Comparison of ENCODE assay signal across 12 cellular contexts in the genomic region with DNA sequence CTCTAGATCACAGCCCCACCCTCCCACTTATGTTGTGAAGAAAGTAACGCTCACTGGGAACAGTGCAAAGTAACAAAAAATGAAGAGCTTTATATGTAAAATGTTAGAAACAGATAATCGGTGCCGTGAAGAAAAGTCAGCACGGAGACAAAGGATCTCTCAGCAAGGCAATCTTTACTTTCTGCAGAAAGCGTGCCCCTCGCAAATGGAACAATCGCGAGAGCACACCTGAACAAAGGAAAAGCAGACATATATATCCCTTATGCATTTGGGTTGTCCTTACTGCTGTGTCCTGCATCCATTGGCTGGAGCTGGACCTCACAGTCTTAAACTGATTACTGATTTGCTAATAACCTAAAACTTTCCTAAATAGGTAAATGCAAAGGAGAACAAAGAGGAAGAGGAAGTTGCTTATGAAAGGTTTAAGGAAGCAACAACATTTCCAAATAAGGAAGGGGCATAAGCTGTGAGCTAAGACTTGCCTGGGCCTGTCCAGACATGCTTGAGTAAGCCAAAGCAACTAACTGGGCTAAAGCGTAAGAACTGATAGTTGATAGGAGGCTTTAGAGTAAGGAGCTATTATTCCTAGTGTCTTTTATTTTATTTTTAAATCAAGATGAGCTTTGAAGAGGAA.
DNase-seq lines count a peak whose midpoint lies in the region; ATAC-seq and TF ChIP-seq lines count a peak whose summit lies in the region.
"Had no signal": no experiment of that assay in that cellular context is flagged by ENCODE, and none has a peak within 500 bp of the region (broad histone marks: within the 10 kb centered on the region; RNA-seq: fewer than 3 reads in every experiment).

No MANE protein-coding gene starts in this region.

- H3K4me3 Mint-ChIP-seq in WTC11: no peak overlapping the region

- ATAC-seq in DND-41 (ENCODE audit: insufficient read depth, low read depth): no peak
- no peak for ATAC-seq in WTC11
- ATAC-seq in HG03159 (IDR thresholded peaks at IDR 0.05; ENCODE audit: unreplicated experiment): no peak
- ATAC-seq in GM18520 (IDR thresholded peaks at IDR 0.05; ENCODE audit: unreplicated experiment): no peak

- TF ChIP-seq CTCF in DND-41 (IDR thresholded peaks at IDR 0.05; ENCODE audit: borderline replicate concordance, extremely low read depth, low read length, poor library complexity, severe bottlenecking) (no peak), WTC11 (IDR thresholded peaks at IDR 0.05) (no peak)

- H3K36me3 ChIP-seq in DND-41 (ENCODE audit: insufficient read depth, low read length) (peaks cover 76% of the 10 kb centered on the region), HUES6 (ENCODE audit: control insufficient read depth, insufficient read depth, low read length) (peaks cover 72% of the 10 kb centered on the region)

- no peak overlapping the region for H3K4me3 ChIP-seq in DND-41 (ENCODE audit: low read depth in 1 of 2, low read length in 2 of 2)
- H3K4me3 ChIP-seq in HUES6 (ENCODE audit: low read depth, low read length): no peak overlapping the region
- H3K4me3 ChIP-seq: hepatocyte, SK-N-MC had no signal

- no peaks in the 10 kb centered on the region for H4K20me1 ChIP-seq in DND-41 (ENCODE audit: insufficient read depth, low read length)

- H3K4me1 Mint-ChIP-seq in WTC11: peaks cover 5% of the 10 kb centered on the region; the same call in 1 of the 2 replicates

- no peak overlapping the region for H3K4me2 ChIP-seq in DND-41 (ENCODE audit: insufficient read depth, low read length)
- H3K4me2 ChIP-seq: hepatocyte had no signal

- H3K9me3 Mint-ChIP-seq in WTC11: peaks cover 14% of the 10 kb centered on the region

- H3K9me3 ChIP-seq in DND-41 (ENCODE audit: insufficient read depth, low read length, severe bottlenecking): peaks cover 16% of the 10 kb centered on the region
- peaks cover 16% of the 10 kb centered on the region for H3K9me3 ChIP-seq in HUES6 (ENCODE audit: control insufficient read depth, insufficient read depth, low read depth, low read length)

- H3K27me3 ChIP-seq in DND-41 (ENCODE audit: insufficient read depth, low read length, poor library complexity) (no peaks in the 10 kb centered on the region), HUES6 (ENCODE audit: control insufficient read depth, insufficient read depth, low read length) (no peaks in the 10 kb centered on the region)
- H3K27me3 ChIP-seq: hepatocyte had no signal

- CTCF ChIA-PET in WTC11 (lab: Charles Lee): interaction anchor here (1.4 kb wide), 1 partner anchor 23 kb away, joined by 3 read pairs; no protein-coding TSS in a partner anchor

- no peak overlapping the region; the same call in 1 of the 2 replicates for H3K27ac ChIP-seq in DND-41 (ENCODE audit: low read length)
- peak overlapping the region; percentile 31; the same call in 1 of the 2 replicates for H3K27ac ChIP-seq in HUES6 (ENCODE audit: low read depth, low read length)
- H3K27ac ChIP-seq: hepatocyte, parathyroid adenoma, SK-N-MC had no signal

- no peak overlapping the region for H2AFZ ChIP-seq in DND-41 (ENCODE audit: low read depth, low read length)
- H2AFZ ChIP-seq: hepatocyte, parathyroid adenoma had no signal

- H3K79me2 ChIP-seq in DND-41 (ENCODE audit: insufficient read depth, low read length): no peaks in the 10 kb centered on the region
- H3K79me2 ChIP-seq: hepatocyte, parathyroid adenoma had no signal

- DNase-seq in DND-41: peak; percentile 19
- DNase-seq in WTC11 (ENCODE audit: low spot score): no peak
- peak; percentile 83 for DNase-seq in kidney tubule cell (ENCODE audit: low spot score)
- no peak for DNase-seq in NCI-H446 treated with DMSO at 0.1 percent for 48 hours (lab: John Stamatoyannopoulos, UW)
- DNase-seq in D341Med (ENCODE audit: low spot score): no peak
- DNase-seq: NCI-H1105 treated with DMSO at 0.1 percent for 48 hours had no signal

- POLR2A ChIA-PET in WTC11 (lab: Charles Lee): no interaction called here

- H3K27me3 Mint-ChIP-seq in WTC11 (ENCODE audit: low read depth): no peaks in the 10 kb centered on the region; the same call in 1 of the 2 replicates

- H3K4me1 ChIP-seq in DND-41 (ENCODE audit: insufficient read depth, low read length) (no peaks in the 10 kb centered on the region), HUES6 (ENCODE audit: control insufficient read depth, insufficient read depth, low read length) (no peaks in the 10 kb centered on the region)
- H3K4me1 ChIP-seq: parathyroid adenoma had no signal

- H3K36me3 Mint-ChIP-seq in WTC11: peaks cover 57% of the 10 kb centered on the region

- peak overlapping the region; percentile 92 for H3K27ac Mint-ChIP-seq in WTC11

- H3K9ac ChIP-seq in DND-41 (ENCODE audit: low read depth, low read length) (no peak overlapping the region), HUES6 (ENCODE audit: low read length) (no peak overlapping the region)
- H3K9ac ChIP-seq: parathyroid adenoma had no signal

TF ChIP-seq in WTC11, 78 proteins besides CTCF, POLR2A, EP300 and RAD21:
- no peak for TF ChIP-seq MYBL2 (CRISPR knock-in tag; IDR thresholded peaks at IDR 0.05)
- TF ChIP-seq NFYB (CRISPR knock-in tag; conservative IDR thresholded peaks at IDR 0.05; ENCODE audit: low read depth): no peak
- TF ChIP-seq, protein P1, sequence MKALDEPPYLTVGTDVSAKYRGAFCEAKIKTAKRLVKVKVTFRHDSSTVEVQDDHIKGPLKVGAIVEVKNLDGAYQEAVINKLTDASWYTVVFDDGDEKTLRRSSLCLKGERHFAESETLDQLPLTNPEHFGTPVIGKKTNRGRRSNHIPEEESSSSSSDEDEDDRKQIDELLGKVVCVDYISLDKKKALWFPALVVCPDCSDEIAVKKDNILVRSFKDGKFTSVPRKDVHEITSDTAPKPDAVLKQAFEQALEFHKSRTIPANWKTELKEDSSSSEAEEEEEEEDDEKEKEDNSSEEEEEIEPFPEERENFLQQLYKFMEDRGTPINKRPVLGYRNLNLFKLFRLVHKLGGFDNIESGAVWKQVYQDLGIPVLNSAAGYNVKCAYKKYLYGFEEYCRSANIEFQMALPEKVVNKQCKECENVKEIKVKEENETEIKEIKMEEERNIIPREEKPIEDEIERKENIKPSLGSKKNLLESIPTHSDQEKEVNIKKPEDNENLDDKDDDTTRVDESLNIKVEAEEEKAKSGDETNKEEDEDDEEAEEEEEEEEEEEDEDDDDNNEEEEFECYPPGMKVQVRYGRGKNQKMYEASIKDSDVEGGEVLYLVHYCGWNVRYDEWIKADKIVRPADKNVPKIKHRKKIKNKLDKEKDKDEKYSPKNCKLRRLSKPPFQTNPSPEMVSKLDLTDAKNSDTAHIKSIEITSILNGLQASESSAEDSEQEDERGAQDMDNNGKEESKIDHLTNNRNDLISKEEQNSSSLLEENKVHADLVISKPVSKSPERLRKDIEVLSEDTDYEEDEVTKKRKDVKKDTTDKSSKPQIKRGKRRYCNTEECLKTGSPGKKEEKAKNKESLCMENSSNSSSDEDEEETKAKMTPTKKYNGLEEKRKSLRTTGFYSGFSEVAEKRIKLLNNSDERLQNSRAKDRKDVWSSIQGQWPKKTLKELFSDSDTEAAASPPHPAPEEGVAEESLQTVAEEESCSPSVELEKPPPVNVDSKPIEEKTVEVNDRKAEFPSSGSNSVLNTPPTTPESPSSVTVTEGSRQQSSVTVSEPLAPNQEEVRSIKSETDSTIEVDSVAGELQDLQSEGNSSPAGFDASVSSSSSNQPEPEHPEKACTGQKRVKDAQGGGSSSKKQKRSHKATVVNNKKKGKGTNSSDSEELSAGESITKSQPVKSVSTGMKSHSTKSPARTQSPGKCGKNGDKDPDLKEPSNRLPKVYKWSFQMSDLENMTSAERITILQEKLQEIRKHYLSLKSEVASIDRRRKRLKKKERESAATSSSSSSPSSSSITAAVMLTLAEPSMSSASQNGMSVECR (CRISPR knock-in tag; IDR thresholded peaks at IDR 0.05; ENCODE audit: borderline replicate concordance): no peak
- no peak for TF ChIP-seq KAT7 (CRISPR knock-in tag; IDR thresholded peaks at IDR 0.05; ENCODE audit: borderline replicate concordance)

Comparison
In these comparisons a context has a peak if more than half of its experiments do, and no peak if none do; other contexts are left out.
1. DNase-seq: peak in DND-41 (single experiment) and kidney tubule cell (single experiment); none in WTC11 (single experiment), NCI-H446 treated with DMSO at 0.1 percent for 48 hours (single experiment) and D341Med (single experiment).